Comparison of ENCODE assay signal across 8 cellular contexts in the genomic region with DNA sequence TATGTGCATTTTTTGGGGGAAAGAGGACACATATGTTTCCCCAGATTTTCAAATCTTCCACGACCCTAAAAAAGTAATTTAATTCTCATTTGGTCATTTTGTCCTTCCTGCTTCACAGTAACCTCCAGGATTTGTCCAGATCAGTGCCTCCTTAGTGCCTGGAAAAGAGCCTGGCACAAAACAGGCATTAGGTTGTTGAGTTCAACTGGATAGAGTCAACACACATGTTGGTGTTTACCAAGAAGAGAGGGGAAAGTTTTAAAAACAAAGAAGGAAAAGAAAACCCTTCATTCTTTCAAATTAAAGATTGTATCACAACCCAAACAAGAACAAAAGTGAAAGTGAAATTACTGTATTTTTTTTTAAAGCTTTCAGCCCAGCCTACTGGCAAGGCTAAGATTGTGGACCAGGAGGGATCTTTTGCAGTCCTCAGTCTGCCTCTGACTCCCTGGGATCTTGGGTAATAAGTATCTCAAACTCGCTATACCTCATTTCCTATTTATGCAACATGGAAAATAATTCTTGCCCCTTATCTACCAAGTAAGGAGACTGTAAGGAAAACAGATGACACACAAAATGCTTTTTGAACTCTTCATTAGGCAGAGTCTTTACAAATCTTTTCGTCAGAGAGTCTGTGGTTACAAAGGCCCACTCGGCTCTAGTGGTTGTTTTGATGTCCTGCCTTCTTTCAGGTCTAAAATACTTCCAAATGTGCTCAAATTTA. TPM values are rescaled to one million over a fixed set of nuclear protein-coding genes. Genes with fewer than 3 reads are reported as not detected.
A peak's percentile ranks its signal among the peaks of the same experiment; 100 is the strongest.
DNase-seq lines count a peak whose midpoint lies in the region; ATAC-seq and TF ChIP-seq lines count a peak whose summit lies in the region.

No MANE protein-coding gene starts in this region.

- peak overlapping the region; percentile 70 for H3K4me3 Mint-ChIP-seq in activated T-cell treated with anti-CD3 and anti-CD28 coated beads, Interleukin-2, amount 50 U/mL, for 4 hours
- peak overlapping the region; percentile 55 for H3K4me3 Mint-ChIP-seq in activated CD4-positive, alpha-beta memory T cell treated with anti-CD3 and anti-CD28 coated beads for 36 hours
- no peak overlapping the region for H3K4me3 Mint-ChIP-seq in Caco-2 (ENCODE audit: unreplicated experiment)

- peaks cover 31% of the 10 kb centered on the region for H3K4me1 Mint-ChIP-seq in activated T-cell treated with anti-CD3 and anti-CD28 coated beads, Interleukin-2, amount 50 U/mL, for 4 hours (ENCODE audit: low read depth)
- peaks cover 34% of the 10 kb centered on the region for H3K4me1 Mint-ChIP-seq in activated CD4-positive, alpha-beta memory T cell treated with anti-CD3 and anti-CD28 coated beads for 36 hours (ENCODE audit: low read depth)
- no peaks in the 10 kb centered on the region for H3K4me1 Mint-ChIP-seq in Caco-2 (ENCODE audit: low read depth, unreplicated experiment)

- peak overlapping the region; percentile 61 for H3K27ac Mint-ChIP-seq in activated CD4-positive, alpha-beta memory T cell treated with anti-CD3 and anti-CD28 coated beads for 36 hours
- H3K27ac Mint-ChIP-seq in Caco-2 (ENCODE audit: unreplicated experiment): no peak overlapping the region

- CTCF ChIA-PET in activated CD4-positive, alpha-beta memory T cell treated with anti-CD3 and anti-CD28 coated beads for 36 hours (lab: Charles Lee): no interaction called here
- CTCF ChIA-PET in Caco-2 (lab: Charles Lee): interaction anchor here (0.6 kb wide), 1 partner anchor 398 kb away, joined by 3 read pairs; no protein-coding TSS in a partner anchor

- no peaks in the 10 kb centered on the region for H3K9me3 ChIP-seq in Caco-2

- POLR2A ChIA-PET in activated CD4-positive, alpha-beta memory T cell treated with anti-CD3 and anti-CD28 coated beads for 36 hours (lab: Charles Lee): no interaction called here
- POLR2A ChIA-PET in Caco-2 (lab: Charles Lee): no interaction called here

- BruUV-seq in Caco-2 (replicated peaks; lab: Mats Ljungman, UMichigan): no TSS peak

- H3K4me1 ChIP-seq in Caco-2: no peaks in the 10 kb centered on the region

- TF ChIP-seq CTCF in Caco-2 (IDR thresholded peaks at IDR 0.05; ENCODE audit: insufficient read depth in 1 of 2, low read depth in 1 of 2, low read length in 1 of 2, severe bottlenecking in 1 of 2, unreplicated experiment in 1 of 2): no peak

- no peaks in the 10 kb centered on the region for H3K27me3 ChIP-seq in Caco-2 (replicated peaks; ENCODE audit: control insufficient read depth, insufficient read depth, low read length)

- H3K36me3 ChIP-seq in Caco-2 (ENCODE audit: control insufficient read depth, insufficient read depth, low read length): no peaks in the 10 kb centered on the region

- H3K27me3 Mint-ChIP-seq in activated T-cell treated with anti-CD3 and anti-CD28 coated beads, Interleukin-2, amount 50 U/mL, for 4 hours (ENCODE audit: low read depth): no peaks in the 10 kb centered on the region
- H3K27me3 Mint-ChIP-seq in activated CD4-positive, alpha-beta memory T cell treated with anti-CD3 and anti-CD28 coated beads for 36 hours: no peaks in the 10 kb centered on the region
- H3K27me3 Mint-ChIP-seq in Caco-2 (ENCODE audit: insufficient read depth, unreplicated experiment): no peaks in the 10 kb centered on the region

- H3K9me3 Mint-ChIP-seq in activated T-cell treated with anti-CD3 and anti-CD28 coated beads, Interleukin-2, amount 50 U/mL, for 4 hours: no peaks in the 10 kb centered on the region
- no peaks in the 10 kb centered on the region for H3K9me3 Mint-ChIP-seq in activated CD4-positive, alpha-beta memory T cell treated with anti-CD3 and anti-CD28 coated beads for 36 hours
- H3K9me3 Mint-ChIP-seq in Caco-2 (ENCODE audit: unreplicated experiment): no peaks in the 10 kb centered on the region

- no peaks in the 10 kb centered on the region for H3K36me3 Mint-ChIP-seq in activated T-cell treated with anti-CD3 and anti-CD28 coated beads, Interleukin-2, amount 50 U/mL, for 4 hours (ENCODE audit: insufficient read depth)
- no peaks in the 10 kb centered on the region for H3K36me3 Mint-ChIP-seq in activated CD4-positive, alpha-beta memory T cell treated with anti-CD3 and anti-CD28 coated beads for 36 hours
- no peaks in the 10 kb centered on the region for H3K36me3 Mint-ChIP-seq in Caco-2 (ENCODE audit: insufficient read depth, unreplicated experiment)

- ATAC-seq in activated T-cell treated with anti-CD3 and anti-CD28 coated beads, Interleukin-2, amount 50 U/mL, for 4 hours: peak; percentile 71 to 78
- peak; percentile 49 for ATAC-seq in HG03378 (IDR thresholded peaks at IDR 0.05; ENCODE audit: unreplicated experiment)
- ATAC-seq in GM18858 (IDR thresholded peaks at IDR 0.05; ENCODE audit: unreplicated experiment): no peak

- H3K4me3 ChIP-seq in Caco-2 (ENCODE audit: low read depth, low read length): no peak overlapping the region

- intact Hi-C loops in activated CD4-positive, alpha-beta memory T cell treated with anti-CD3 and anti-CD28 coated beads for 36 hours (cut with micrococcal nuclease): loop anchor here (2.0 to 10.0 kb wide), 4 partner anchors 45 to 407 kb away; no protein-coding TSS in a partner anchor
- intact Hi-C loops in Caco-2 (cut with micrococcal nuclease; ENCODE audit: unreplicated experiment): no loop called here

- DNase-seq in activated T-cell treated with anti-CD3 and anti-CD28 coated beads, Interleukin-2, amount 50 U/mL, for 4 hours: no peak
- no peak for DNase-seq in activated T-cell treated with anti-CD3 and anti-CD28 coated beads for 4 hours
- peak; percentile 24 for DNase-seq in activated CD4-positive, alpha-beta memory T cell treated with anti-CD3 and anti-CD28 coated beads for 36 hours
- peak; percentile 53 for DNase-seq in kidney glomerular epithelial cell (lab: John Stamatoyannopoulos, UW)
- no peak for DNase-seq in Caco-2
- no peak for DNase-seq in NCI-H128 (lab: John Stamatoyannopoulos, UW; ENCODE audit: unreplicated experiment)

RNA-seq across cellular contexts. Expression of gene ZNF281, which starts 57.8 kb away (rescaled TPM):
- total RNA-seq in activated T-cell treated with anti-CD3 and anti-CD28 coated beads, Interleukin-2, amount 50 U/mL, for 4 hours: 10 to 100 TPM; 14.2 to 19.5 (median 19.3) TPM
- total RNA-seq in activated CD4-positive, alpha-beta memory T cell treated with anti-CD3 and anti-CD28 coated beads for 36 hours: 10 to 100 TPM; 11.0 to 11.2 TPM
- 31.3 and 32.3 TPM in 2 replicates for total RNA-seq in Caco-2 (2022)

Comparison
In these comparisons a context has a peak if more than half of its experiments do, and no peak if none do; other contexts are left out.
1. DNase-seq: peak in activated CD4-positive, alpha-beta memory T cell treated with anti-CD3 and anti-CD28 coated beads for 36 hours (single experiment) and kidney glomerular epithelial cell (single experiment); none in activated T-cell treated with anti-CD3 and anti-CD28 coated beads, Interleukin-2, amount 50 U/mL, for 4 hours (single experiment), activated T-cell treated with anti-CD3 and anti-CD28 coated beads for 4 hours (single experiment), Caco-2 (0 of 2) and NCI-H128 (single experiment).